ENCODE assay signal across 1 cellular context in the genomic region with DNA sequence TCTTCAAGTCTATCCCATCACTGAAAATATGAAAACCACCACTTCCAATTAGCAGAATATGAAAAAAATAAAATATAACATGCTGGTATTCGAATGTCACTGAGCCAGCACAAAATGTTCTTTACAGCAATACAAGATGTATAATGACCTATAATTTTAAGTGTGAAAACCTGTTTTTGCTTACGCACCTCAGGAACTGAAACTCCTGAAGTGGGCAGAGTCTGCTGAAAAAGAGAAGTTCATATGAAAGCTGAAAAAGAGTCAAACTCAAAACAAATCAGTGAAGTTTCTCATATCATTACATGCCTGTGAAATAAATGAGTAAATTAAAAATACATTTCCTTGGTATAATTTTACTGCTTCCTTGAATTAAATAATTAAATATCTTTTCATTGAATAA.
TF ChIP-seq lines count a peak whose summit lies in the region.

No MANE protein-coding gene starts in this region.

TF ChIP-seq in GM12878, 131 proteins besides CTCF, POLR2A, EP300 and RAD21 (continued from another document):
- TF ChIP-seq SP1 (IDR thresholded peaks at IDR 0.05; ENCODE audit: low read depth, low read length) (no peak), CBX3 (IDR thresholded peaks at IDR 0.05; ENCODE audit: borderline replicate concordance, low read depth) (no peak), NFXL1 (IDR thresholded peaks at IDR 0.05; ENCODE audit: borderline replicate concordance) (no peak), USF1 (IDR thresholded peaks at IDR 0.05; ENCODE audit: borderline replicate concordance, extremely low read length, insufficient read depth, low read depth, low read length) (no peak), POLR2AphosphoS5 (IDR thresholded peaks at IDR 0.05; ENCODE audit: low read length) (no peak), KDM1A (IDR thresholded peaks at IDR 0.05; ENCODE audit: borderline replicate concordance) (no peak), BACH1 (IDR thresholded peaks at IDR 0.05; ENCODE audit: borderline replicate concordance) (no peak; the same call in 1 of the 2 replicates), BRCA1 (IDR thresholded peaks at IDR 0.05; ENCODE audit: low read depth, low read length) (no peak), USF2 (IDR thresholded peaks at IDR 0.05; ENCODE audit: borderline replicate concordance, low read depth, low read length) (no peak), ZBTB11 (CRISPR knock-in tag; IDR thresholded peaks at IDR 0.05) (no peak), STAT3 (IDR thresholded peaks at IDR 0.05; ENCODE audit: low read depth, low read length) (no peak), RUNX3 (IDR thresholded peaks at IDR 0.05; ENCODE audit: low read length) (no peak), IKZF2 (IDR thresholded peaks at IDR 0.05) (peak in 1 of 2 experiments; percentile 20; a peak in 1 of 4 replicates), ZBTB4 (CRISPR knock-in tag; IDR thresholded peaks at IDR 0.05) (no peak), HDAC6 (IDR thresholded peaks at IDR 0.05; ENCODE audit: unreplicated experiment) (no peak), MEF2A (IDR thresholded peaks at IDR 0.05; ENCODE audit: insufficient read depth, low read depth, low read length) (no peak), BHLHE40 (IDR thresholded peaks at IDR 0.05; ENCODE audit: borderline replicate concordance in 1 of 2, low read depth in 2 of 2, low read length in 1 of 2) (0 out of 4 replicates have a peak, but pooled peaks of 1 of the 2 experiments have one; percentile 10), NBN (IDR thresholded peaks at IDR 0.05) (no peak), ZNF24 (IDR thresholded peaks at IDR 0.05) (0 out of 2 replicates have a peak, but pooled peaks have one; percentile 12), SPI1 (IDR thresholded peaks at IDR 0.05; ENCODE audit: borderline replicate concordance, insufficient read depth, low read depth, low read length) (peak; percentile 56; the same call in 1 of the 2 replicates), DPF2 (IDR thresholded peaks at IDR 0.05) (peak; percentile 68; the same call in 1 of the 2 replicates), ZNF217 (IDR thresholded peaks at IDR 0.05) (no peak)
- TF ChIP-seq, protein P1, sequence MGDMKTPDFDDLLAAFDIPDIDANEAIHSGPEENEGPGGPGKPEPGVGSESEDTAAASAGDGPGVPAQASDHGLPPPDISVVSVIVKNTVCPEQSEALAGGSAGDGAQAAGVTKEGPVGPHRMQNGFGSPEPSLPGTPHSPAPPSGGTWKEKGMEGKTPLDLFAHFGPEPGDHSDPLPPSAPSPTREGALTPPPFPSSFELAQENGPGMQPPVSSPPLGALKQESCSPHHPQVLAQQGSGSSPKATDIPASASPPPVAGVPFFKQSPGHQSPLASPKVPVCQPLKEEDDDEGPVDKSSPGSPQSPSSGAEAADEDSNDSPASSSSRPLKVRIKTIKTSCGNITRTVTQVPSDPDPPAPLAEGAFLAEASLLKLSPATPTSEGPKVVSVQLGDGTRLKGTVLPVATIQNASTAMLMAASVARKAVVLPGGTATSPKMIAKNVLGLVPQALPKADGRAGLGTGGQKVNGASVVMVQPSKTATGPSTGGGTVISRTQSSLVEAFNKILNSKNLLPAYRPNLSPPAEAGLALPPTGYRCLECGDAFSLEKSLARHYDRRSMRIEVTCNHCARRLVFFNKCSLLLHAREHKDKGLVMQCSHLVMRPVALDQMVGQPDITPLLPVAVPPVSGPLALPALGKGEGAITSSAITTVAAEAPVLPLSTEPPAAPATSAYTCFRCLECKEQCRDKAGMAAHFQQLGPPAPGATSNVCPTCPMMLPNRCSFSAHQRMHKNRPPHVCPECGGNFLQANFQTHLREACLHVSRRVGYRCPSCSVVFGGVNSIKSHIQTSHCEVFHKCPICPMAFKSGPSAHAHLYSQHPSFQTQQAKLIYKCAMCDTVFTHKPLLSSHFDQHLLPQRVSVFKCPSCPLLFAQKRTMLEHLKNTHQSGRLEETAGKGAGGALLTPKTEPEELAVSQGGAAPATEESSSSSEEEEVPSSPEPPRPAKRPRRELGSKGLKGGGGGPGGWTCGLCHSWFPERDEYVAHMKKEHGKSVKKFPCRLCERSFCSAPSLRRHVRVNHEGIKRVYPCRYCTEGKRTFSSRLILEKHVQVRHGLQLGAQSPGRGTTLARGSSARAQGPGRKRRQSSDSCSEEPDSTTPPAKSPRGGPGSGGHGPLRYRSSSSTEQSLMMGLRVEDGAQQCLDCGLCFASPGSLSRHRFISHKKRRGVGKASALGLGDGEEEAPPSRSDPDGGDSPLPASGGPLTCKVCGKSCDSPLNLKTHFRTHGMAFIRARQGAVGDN (IDR thresholded peaks at IDR 0.05), result no peak
- TF ChIP-seq, protein P2, sequence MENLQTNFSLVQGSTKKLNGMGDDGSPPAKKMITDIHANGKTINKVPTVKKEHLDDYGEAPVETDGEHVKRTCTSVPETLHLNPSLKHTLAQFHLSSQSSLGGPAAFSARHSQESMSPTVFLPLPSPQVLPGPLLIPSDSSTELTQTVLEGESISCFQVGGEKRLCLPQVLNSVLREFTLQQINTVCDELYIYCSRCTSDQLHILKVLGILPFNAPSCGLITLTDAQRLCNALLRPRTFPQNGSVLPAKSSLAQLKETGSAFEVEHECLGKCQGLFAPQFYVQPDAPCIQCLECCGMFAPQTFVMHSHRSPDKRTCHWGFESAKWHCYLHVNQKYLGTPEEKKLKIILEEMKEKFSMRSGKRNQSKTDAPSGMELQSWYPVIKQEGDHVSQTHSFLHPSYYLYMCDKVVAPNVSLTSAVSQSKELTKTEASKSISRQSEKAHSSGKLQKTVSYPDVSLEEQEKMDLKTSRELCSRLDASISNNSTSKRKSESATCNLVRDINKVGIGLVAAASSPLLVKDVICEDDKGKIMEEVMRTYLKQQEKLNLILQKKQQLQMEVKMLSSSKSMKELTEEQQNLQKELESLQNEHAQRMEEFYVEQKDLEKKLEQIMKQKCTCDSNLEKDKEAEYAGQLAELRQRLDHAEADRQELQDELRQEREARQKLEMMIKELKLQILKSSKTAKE (IDR thresholded peaks at IDR 0.05; ENCODE audit: low read depth, poor library complexity, severe bottlenecking), result no peak
- TF ChIP-seq, protein P3, sequence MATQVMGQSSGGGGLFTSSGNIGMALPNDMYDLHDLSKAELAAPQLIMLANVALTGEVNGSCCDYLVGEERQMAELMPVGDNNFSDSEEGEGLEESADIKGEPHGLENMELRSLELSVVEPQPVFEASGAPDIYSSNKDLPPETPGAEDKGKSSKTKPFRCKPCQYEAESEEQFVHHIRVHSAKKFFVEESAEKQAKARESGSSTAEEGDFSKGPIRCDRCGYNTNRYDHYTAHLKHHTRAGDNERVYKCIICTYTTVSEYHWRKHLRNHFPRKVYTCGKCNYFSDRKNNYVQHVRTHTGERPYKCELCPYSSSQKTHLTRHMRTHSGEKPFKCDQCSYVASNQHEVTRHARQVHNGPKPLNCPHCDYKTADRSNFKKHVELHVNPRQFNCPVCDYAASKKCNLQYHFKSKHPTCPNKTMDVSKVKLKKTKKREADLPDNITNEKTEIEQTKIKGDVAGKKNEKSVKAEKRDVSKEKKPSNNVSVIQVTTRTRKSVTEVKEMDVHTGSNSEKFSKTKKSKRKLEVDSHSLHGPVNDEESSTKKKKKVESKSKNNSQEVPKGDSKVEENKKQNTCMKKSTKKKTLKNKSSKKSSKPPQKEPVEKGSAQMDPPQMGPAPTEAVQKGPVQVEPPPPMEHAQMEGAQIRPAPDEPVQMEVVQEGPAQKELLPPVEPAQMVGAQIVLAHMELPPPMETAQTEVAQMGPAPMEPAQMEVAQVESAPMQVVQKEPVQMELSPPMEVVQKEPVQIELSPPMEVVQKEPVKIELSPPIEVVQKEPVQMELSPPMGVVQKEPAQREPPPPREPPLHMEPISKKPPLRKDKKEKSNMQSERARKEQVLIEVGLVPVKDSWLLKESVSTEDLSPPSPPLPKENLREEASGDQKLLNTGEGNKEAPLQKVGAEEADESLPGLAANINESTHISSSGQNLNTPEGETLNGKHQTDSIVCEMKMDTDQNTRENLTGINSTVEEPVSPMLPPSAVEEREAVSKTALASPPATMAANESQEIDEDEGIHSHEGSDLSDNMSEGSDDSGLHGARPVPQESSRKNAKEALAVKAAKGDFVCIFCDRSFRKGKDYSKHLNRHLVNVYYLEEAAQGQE (IDR thresholded peaks at IDR 0.05; ENCODE audit: low read depth, low read length), result no peak
